ENCODE assay signal across 7 cellular contexts in the genomic region with DNA sequence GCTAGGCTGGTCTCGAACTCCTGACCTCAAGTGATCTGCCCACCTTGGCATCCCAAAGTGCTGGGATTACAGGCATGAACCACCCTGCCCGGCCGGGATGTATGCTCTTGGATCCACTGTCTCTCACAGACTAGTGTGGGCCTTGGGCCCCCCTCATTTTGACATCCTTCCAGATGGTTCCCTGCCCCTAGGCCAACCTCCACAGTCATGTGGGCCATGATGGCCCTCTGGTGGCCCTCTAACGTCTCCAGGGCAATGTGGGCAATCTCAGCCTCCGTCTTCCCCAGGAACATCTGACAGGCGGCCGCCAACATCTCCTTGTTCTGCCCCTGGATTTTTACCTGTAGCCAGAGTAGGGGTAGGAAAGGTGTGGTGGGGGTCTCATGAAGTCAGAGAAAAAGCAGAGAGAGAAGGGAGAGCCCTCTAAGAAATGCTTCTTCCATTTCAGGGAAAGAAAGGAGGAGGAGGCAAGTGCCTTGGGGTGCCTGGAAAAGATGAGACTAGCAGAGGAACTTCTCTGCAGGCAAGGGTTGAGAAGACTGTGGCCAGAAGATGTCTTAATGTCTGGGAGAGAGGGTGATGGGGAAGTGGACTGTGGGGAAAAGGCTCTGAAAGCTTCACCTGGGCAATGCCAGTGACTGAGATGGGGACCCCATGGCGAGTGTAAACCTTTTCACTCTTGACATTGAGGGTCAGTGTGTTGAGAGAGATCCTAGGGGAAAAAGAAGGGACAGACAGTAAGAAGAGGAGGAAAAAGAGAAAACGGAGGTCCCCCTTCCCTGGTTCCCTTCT. TPM values are rescaled to one million over a fixed set of nuclear protein-coding genes. Genes with fewer than 3 reads are reported as not detected.
A peak's percentile ranks its signal among the peaks of the same experiment; 100 is the strongest.
DNase-seq lines count a peak whose midpoint lies in the region; ATAC-seq and TF ChIP-seq lines count a peak whose summit lies in the region.

No MANE protein-coding gene starts in this region.

- dilution Hi-C loops in IMR-90 (cut with HindIII; ENCODE audit: low sequenced_read_pairs, unreplicated experiment): no loop called here

- peaks cover 72% of the 10 kb centered on the region for H3K4me1 Mint-ChIP-seq in activated T-cell treated with anti-CD3 and anti-CD28 coated beads, Interleukin-2, amount 50 U/mL, for 4 hours (ENCODE audit: low read depth)
- H3K4me1 Mint-ChIP-seq in stimulated activated naive CD8-positive, alpha-beta T cell treated with anti-CD3 and anti-CD28 coated beads, Interleukin-15, amount 100 ng/mL, for 72 hours: peaks cover 73% of the 10 kb centered on the region

- peak overlapping the region; percentile 98 for H3K4me3 Mint-ChIP-seq in activated T-cell treated with anti-CD3 and anti-CD28 coated beads, Interleukin-2, amount 50 U/mL, for 4 hours
- H3K4me3 Mint-ChIP-seq in stimulated activated naive CD8-positive, alpha-beta T cell treated with anti-CD3 and anti-CD28 coated beads, Interleukin-15, amount 100 ng/mL, for 72 hours: peak overlapping the region; percentile 91 to 97

- H3K79me1 ChIP-seq in IMR-90 (ENCODE audit: low read depth in 1 of 2, low read length in 2 of 2): peaks cover 37 to 74% of the 10 kb centered on the region in 2 experiments

- H3K27ac Mint-ChIP-seq in stimulated activated naive CD8-positive, alpha-beta T cell treated with anti-CD3 and anti-CD28 coated beads, Interleukin-15, amount 100 ng/mL, for 72 hours: peak overlapping the region; percentile 59 to 94

- no peak overlapping the region; the same call in 2 of the 3 replicates for H2BK15ac ChIP-seq in IMR-90 (ENCODE audit: low read depth, low read length)

- no peak overlapping the region for H2BK20ac ChIP-seq in IMR-90 (ENCODE audit: low read depth, low read length)

- no peaks in the 10 kb centered on the region for H3K9me3 ChIP-seq in IMR-90 (ENCODE audit: control insufficient read depth, insufficient read depth, low read length)
- peaks cover 2% of the 10 kb centered on the region for H3K9me3 ChIP-seq in iPS-18c (ENCODE audit: control insufficient read depth, insufficient read depth, low read length)

- H3K9me3 Mint-ChIP-seq in activated T-cell treated with anti-CD3 and anti-CD28 coated beads, Interleukin-2, amount 50 U/mL, for 4 hours: no peaks in the 10 kb centered on the region
- H3K9me3 Mint-ChIP-seq in stimulated activated naive CD8-positive, alpha-beta T cell treated with anti-CD3 and anti-CD28 coated beads, Interleukin-15, amount 100 ng/mL, for 72 hours: peaks cover 0 to 10% of the 10 kb centered on the region in 2 donors

- H2AFZ ChIP-seq in IMR-90 (replicated peaks; ENCODE audit: low read length, poor library complexity): peak overlapping the region; percentile 76

- H3K9me1 ChIP-seq in IMR-90 (ENCODE audit: insufficient read depth, low read length): peaks cover 13% of the 10 kb centered on the region

- peak overlapping the region; percentile 92 to 98; a peak in 3 of 4 replicates for H4K8ac ChIP-seq in IMR-90 (ENCODE audit: low read depth in 2 of 2, low read length in 2 of 2)

- no peaks in the 10 kb centered on the region for H3K27me3 Mint-ChIP-seq in activated T-cell treated with anti-CD3 and anti-CD28 coated beads, Interleukin-2, amount 50 U/mL, for 4 hours (ENCODE audit: low read depth)
- no peaks in the 10 kb centered on the region for H3K27me3 Mint-ChIP-seq in stimulated activated naive CD8-positive, alpha-beta T cell treated with anti-CD3 and anti-CD28 coated beads, Interleukin-15, amount 100 ng/mL, for 72 hours

- no peaks in the 10 kb centered on the region for H3K27me3 ChIP-seq in IMR-90 (ENCODE audit: control insufficient read depth, insufficient read depth, low read length)

- H3K9ac ChIP-seq in IMR-90 (ENCODE audit: low read depth, low read length): peak overlapping the region; percentile 97

- H4K20me1 ChIP-seq in IMR-90 (ENCODE audit: insufficient read depth, low read length): peaks cover 21% of the 10 kb centered on the region

- intact Hi-C loops in IMR-90 (cut with micrococcal nuclease): loop anchor here (5.0 kb wide), 2 partner anchors 331 to 346 kb away; no protein-coding TSS in a partner anchor

- peak overlapping the region; percentile 98 for H2AK5ac ChIP-seq in IMR-90 (ENCODE audit: low read depth, low read length)

- H3K14ac ChIP-seq in IMR-90 (replicated peaks; ENCODE audit: low read depth, low read length): peak overlapping the region; percentile 100

- H3K4me2 ChIP-seq in IMR-90 (ENCODE audit: low read depth, low read length): peak overlapping the region; percentile 92

- 100% methylated on average over 2 of the region's 9 CpGs; no CpG with 5 or more reads in 1 of the 2 experiments for WGBS in IMR-90 (ENCODE audit: extremely low coverage in 2 of 2, insufficient read length in 1 of 2), 2 experiments

- no peak for ATAC-seq in IMR-90 (ENCODE audit: low read depth)
- ATAC-seq in activated T-cell treated with anti-CD3 and anti-CD28 coated beads, Interleukin-2, amount 50 U/mL, for 4 hours: no peak
- ATAC-seq in stimulated activated naive CD8-positive, alpha-beta T cell treated with anti-CD3 and anti-CD28 coated beads, Interleukin-15, amount 100 ng/mL, for 72 hours: no peak
- ATAC-seq in HG02885 (IDR thresholded peaks at IDR 0.05; ENCODE audit: poor library complexity, unreplicated experiment): no peak
- ATAC-seq in HG02798 (IDR thresholded peaks at IDR 0.05; ENCODE audit: poor library complexity, unreplicated experiment): no peak

- no TSS peak for BruUV-seq in IMR-90 (replicated peaks; lab: Mats Ljungman, UMichigan)

- peaks cover 38% of the 10 kb centered on the region for H3K36me3 Mint-ChIP-seq in activated T-cell treated with anti-CD3 and anti-CD28 coated beads, Interleukin-2, amount 50 U/mL, for 4 hours (ENCODE audit: insufficient read depth)

- peaks cover 15% of the 10 kb centered on the region for H3K4me1 ChIP-seq in IMR-90 (ENCODE audit: control insufficient read depth, insufficient read depth, low read length)

- POLR2A ChIA-PET in IMR-90 (lab: Charles Lee; ENCODE audit: unreplicated experiment): interaction anchor here (0.6 to 2.1 kb wide), 4 partner anchors 7 to 41 kb away, joined by 3 to 11 read pairs (median 6); no protein-coding TSS in a partner anchor

- H3K36me3 ChIP-seq in IMR-90 (ENCODE audit: control insufficient read depth, insufficient read depth, low read length): peaks cover 52% of the 10 kb centered on the region

- DNase-seq in IMR-90: peak; percentile 45
- DNase-seq in activated T-cell treated with anti-CD3 and anti-CD28 coated beads, Interleukin-2, amount 50 U/mL, for 4 hours: no peak
- no peak for DNase-seq in stimulated activated naive CD8-positive, alpha-beta T cell treated with anti-CD3 and anti-CD28 coated beads, Interleukin-15, amount 100 ng/mL, for 72 hours
- DNase-seq in HK-2 (ENCODE audit: unreplicated experiment): no peak

- peak overlapping the region; percentile 79 for H4K5ac ChIP-seq in IMR-90 (ENCODE audit: low read depth, low read length)

- TF ChIP-seq CTCF in IMR-90 (conservative IDR thresholded peaks at IDR 0.05; ENCODE audit: low read depth, low read length): no peak

- peak overlapping the region; percentile 99 for H2AK9ac ChIP-seq in IMR-90 (replicated peaks; ENCODE audit: low read depth, low read length, poor library complexity)

- TF ChIP-seq POLR2A in IMR-90 (IDR thresholded peaks at IDR 0.05; ENCODE audit: low read depth, low read length): peak; percentile 79

- H2BK120ac ChIP-seq in IMR-90 (ENCODE audit: low read depth, low read length): peak overlapping the region; percentile 92; the same call in 1 of the 2 replicates

- H3K18ac ChIP-seq in IMR-90 (ENCODE audit: low read depth, low read length): no peak overlapping the region; the same call in 1 of the 2 replicates

- in situ Hi-C loops in IMR-90 (cut with MboI; ENCODE audit: low sequenced_read_pairs): loop anchor here (5.0 kb wide), 3 partner anchors 41 to 336 kb away; no protein-coding TSS in a partner anchor

- H3K4me3 ChIP-seq in IMR-90 (ENCODE audit: insufficient read depth, low read depth, low read length): peak overlapping the region; percentile 96
- H3K4me3 ChIP-seq in iPS-18c (ENCODE audit: insufficient read depth, low read depth, low read length): peak overlapping the region; percentile 86

- H3K23ac ChIP-seq in IMR-90 (ENCODE audit: low read depth, low read length): peak overlapping the region; percentile 99

- CTCF ChIA-PET in IMR-90 (lab: Yijun Ruan, JAX): no interaction called here

- TF ChIP-seq RAD21 in IMR-90 (IDR thresholded peaks at IDR 0.05; ENCODE audit: low read length): no peak

- H2BK5ac ChIP-seq in IMR-90 (ENCODE audit: low read depth, low read length, poor library complexity, severe bottlenecking): peak overlapping the region; percentile 80

- H3K27ac ChIP-seq in IMR-90 (ENCODE audit: insufficient read depth, low read length): peak overlapping the region; percentile 97

- H3K56ac ChIP-seq in IMR-90 (ENCODE audit: extremely low read depth, insufficient read depth, low read length): peak overlapping the region; percentile 98; the same call in 1 of the 2 replicates

- H4K91ac ChIP-seq in IMR-90 (ENCODE audit: insufficient read depth, low read depth, low read length): peak overlapping the region; percentile 98

- peak overlapping the region; percentile 100 for H3K4ac ChIP-seq in IMR-90 (ENCODE audit: low read depth, low read length)

RNA-seq across cellular contexts. Expression of a gene that starts 1.3 kb away (rescaled TPM):
- total RNA-seq in IMR-90 (2012; rRNA removed): 96.2 and 104 TPM in 2 replicates
- 161 and 162 TPM in 2 replicates for polyA plus RNA-seq in IMR-90 (2012; rRNA removed)
- polyA plus RNA-seq in IMR-90 (2012; cell fraction: cytosol; rRNA removed): 135 and 169 TPM in 2 replicates
- polyA plus RNA-seq in IMR-90 (2012; cell fraction: nucleus; rRNA removed; ENCODE audit: low replicate concordance): 193 and 211 TPM in 2 replicates
- 10 to 100 TPM; 93.0 to 98.1 (median 95.0) TPM for total RNA-seq in activated T-cell treated with anti-CD3 and anti-CD28 coated beads, Interleukin-2, amount 50 U/mL, for 4 hours

RNA-seq across cellular contexts. Expression of a gene that starts 3.2 kb away (rescaled TPM):
- total RNA-seq in IMR-90 (2012; rRNA removed): 38.4 and 65.8 TPM in 2 replicates
- polyA plus RNA-seq in IMR-90 (2012; rRNA removed): 159 and 163 TPM in 2 replicates
- 156 and 229 TPM in 2 replicates for polyA plus RNA-seq in IMR-90 (2012; cell fraction: cytosol; rRNA removed)
- 349 and 418 TPM in 2 replicates for polyA plus RNA-seq in IMR-90 (2012; cell fraction: nucleus; rRNA removed; ENCODE audit: low replicate concordance)
- 100 to 1,000 TPM; 519 to 552 (median 531) TPM for total RNA-seq in activated T-cell treated with anti-CD3 and anti-CD28 coated beads, Interleukin-2, amount 50 U/mL, for 4 hours

RNA-seq across cellular contexts. Expression of a gene that starts 21.0 kb away (rescaled TPM):
- total RNA-seq in IMR-90 (2012; rRNA removed): 1,207 and 1,401 TPM in 2 replicates
- 2,004 and 2,008 TPM in 2 replicates for polyA plus RNA-seq in IMR-90 (2012; rRNA removed)
- 811 and 1,574 TPM in 2 replicates for polyA plus RNA-seq in IMR-90 (2012; cell fraction: cytosol; rRNA removed)
- 419 and 725 TPM in 2 replicates for polyA plus RNA-seq in IMR-90 (2012; cell fraction: nucleus; rRNA removed; ENCODE audit: low replicate concordance)
- 1,000 to 10,000 TPM; 1,153 to 1,485 (median 1,301) TPM for total RNA-seq in activated T-cell treated with anti-CD3 and anti-CD28 coated beads, Interleukin-2, amount 50 U/mL, for 4 hours

RNA-seq across cellular contexts. Expression of a gene that starts 24.1 kb away (rescaled TPM):
- total RNA-seq in IMR-90 (2012; rRNA removed): 3.6 and 4.5 TPM in 2 replicates
- 12.1 and 12.4 TPM in 2 replicates for polyA plus RNA-seq in IMR-90 (2012; rRNA removed)
- 6.0 and 8.0 TPM in 2 replicates for polyA plus RNA-seq in IMR-90 (2012; cell fraction: cytosol; rRNA removed)
- polyA plus RNA-seq in IMR-90 (2012; cell fraction: nucleus; rRNA removed; ENCODE audit: low replicate concordance): 30.2 and 33.9 TPM in 2 replicates
- 10 to 100 TPM; 65.4 to 69.5 (median 65.8) TPM for total RNA-seq in activated T-cell treated with anti-CD3 and anti-CD28 coated beads, Interleukin-2, amount 50 U/mL, for 4 hours

RNA-seq across cellular contexts. Expression of a gene that starts 50.4 kb away (rescaled TPM):
- total RNA-seq in IMR-90 (2012; rRNA removed): 1.7 and 2.2 TPM in 2 replicates
- 27.0 and 29.1 TPM in 2 replicates for polyA plus RNA-seq in IMR-90 (2012; rRNA removed)
- 21.0 and 21.9 TPM in 2 replicates for polyA plus RNA-seq in IMR-90 (2012; cell fraction: cytosol; rRNA removed)
- polyA plus RNA-seq in IMR-90 (2012; cell fraction: nucleus; rRNA removed; ENCODE audit: low replicate concordance): 15.5 and 15.8 TPM in 2 replicates
- total RNA-seq in activated T-cell treated with anti-CD3 and anti-CD28 coated beads, Interleukin-2, amount 50 U/mL, for 4 hours: 10 to 100 TPM in 2 of 3 donors, 1 to 10 TPM in 1; 9.7 to 10.5 (median 10.2) TPM
